Comparison of ENCODE assay signal across 19 cellular contexts in the genomic region with DNA sequence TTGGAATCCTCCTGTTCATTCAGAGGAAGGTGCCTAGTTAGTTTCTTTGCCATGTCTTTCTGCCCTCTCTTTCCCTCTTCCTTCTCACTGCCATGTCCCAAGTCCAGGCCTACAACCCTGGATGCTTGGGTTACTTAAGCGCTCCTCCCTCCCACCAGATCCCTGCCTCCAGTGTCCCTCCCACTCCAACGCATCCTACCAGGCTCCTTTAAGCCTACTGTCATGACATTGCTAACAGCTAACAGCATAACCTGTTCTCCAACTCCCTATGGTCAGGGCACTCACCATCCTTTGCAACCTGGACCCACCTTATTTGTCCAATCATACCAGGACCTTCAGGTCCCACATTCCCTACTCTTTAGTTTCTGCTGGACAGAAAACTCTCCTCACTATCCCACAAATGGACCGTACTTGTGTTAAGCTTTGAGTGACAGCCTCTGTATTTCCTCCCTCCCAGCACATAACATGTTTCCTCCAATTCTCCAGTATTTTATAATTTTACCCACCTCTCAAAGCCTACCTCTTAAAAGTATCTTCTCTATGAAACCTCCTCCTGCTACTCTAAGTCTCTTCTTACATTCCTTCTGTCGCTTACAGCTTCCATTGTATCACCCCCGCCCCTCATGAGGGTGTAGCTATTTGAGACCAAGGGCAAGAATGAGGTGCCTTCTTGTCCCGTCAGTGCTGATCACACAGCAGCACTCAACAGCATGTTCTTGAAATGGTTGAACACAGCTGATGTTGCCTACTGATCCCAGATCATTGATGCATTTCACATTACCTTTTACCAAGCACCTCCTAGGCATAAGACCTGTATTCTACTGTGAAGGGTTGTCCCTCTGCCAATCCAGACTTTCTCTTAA. TPM values are rescaled to one million over a fixed set of nuclear protein-coding genes. Genes with fewer than 3 reads are reported as not detected.
DNase-seq lines count a peak whose midpoint lies in the region; ATAC-seq and TF ChIP-seq lines count a peak whose summit lies in the region.
"Had no signal": no experiment of that assay in that cellular context is flagged by ENCODE, and none has a peak within 500 bp of the region (broad histone marks: within the 10 kb centered on the region; RNA-seq: fewer than 3 reads in every experiment).

No MANE protein-coding gene starts in this region.

- TF ChIP-seq EP300 in esophagus muscularis mucosa (IDR thresholded peaks at IDR 0.05) = no peak

- no peak for ATAC-seq in GM19467 (IDR thresholded peaks at IDR 0.05; ENCODE audit: unreplicated experiment)
- no peak for ATAC-seq in Right ventricle myocardium superior (ENCODE audit: poor library complexity)

- H3K9me3 ChIP-seq in OCI-LY7 (ENCODE audit: low read length) (no peaks in the 10 kb centered on the region), esophagus muscularis mucosa (no peaks in the 10 kb centered on the region), skeletal muscle tissue (ENCODE audit: control insufficient read depth in 3 of 3, low read length in 3 of 3) (no peaks in the 10 kb centered on the region)
- H3K9me3 ChIP-seq: neutrophil, upper lobe of left lung had no signal

- no peaks in the 10 kb centered on the region for H3K9me2 ChIP-seq in OCI-LY7 (ENCODE audit: insufficient read depth, low read length)

- no peaks in the 10 kb centered on the region for H3K27me3 ChIP-seq in esophagus muscularis mucosa
- H3K27me3 ChIP-seq in skeletal muscle tissue (ENCODE audit: control insufficient read depth in 3 of 3, insufficient read depth in 3 of 3, low read length in 3 of 3) = no peaks in the 10 kb centered on the region
- H3K27me3 ChIP-seq: neutrophil, upper lobe of left lung had no signal

- H2AFZ ChIP-seq in OCI-LY7 (ENCODE audit: low read length) = no peak overlapping the region

- DNase-seq in OCI-LY7 (ENCODE audit: low spot score) (no peak), esophagus muscularis mucosa (ENCODE audit: extremely low spot score) (peak; percentile 37), medulla oblongata (ENCODE audit: extremely low spot score) (no peak), Right ventricle myocardium superior (no peak)
- no peak for DNase-seq in activated naive CD4-positive, alpha-beta T cell (lab: John Stamatoyannopoulos, UW)
- DNase-seq: activated CD4-positive, CD25-positive, alpha-beta regulatory T cell; activated CD8-positive, alpha-beta memory T cell treated with anti-CD3 and anti-CD28 coated beads, Interleukin-2, amount 50 U/mL, for 48 hours; activated naive CD8-positive, alpha-beta T cell treated with anti-CD3 and anti-CD28 coated beads, Interleukin-2, amount 10 ng/mL, durations not matched to agents 7 days and 5 days; DMS79; hippocampal formation; NCI-H1417; NCI-H226; stimulated activated CD4-positive, alpha-beta T cell treated with anti-CD3 and anti-CD28 coated beads, Interleukin-12 subunit alpha, Interleukin-12 subunit beta, amount 100 ng/mL, for 4 hours; upper lobe of left lung had no signal

- TF ChIP-seq CTCF in OCI-LY7 (conservative IDR thresholded peaks at IDR 0.05; ENCODE audit: low read length) (no peak), esophagus muscularis mucosa (IDR thresholded peaks at IDR 0.05) (no peak)

- H3K4me3 ChIP-seq in GM08714 (ENCODE audit: low read length) (peak overlapping the region; percentile 100), OCI-LY7 (ENCODE audit: low read depth, low read length, poor library complexity, severe bottlenecking) (peak overlapping the region; percentile 90), esophagus muscularis mucosa (peak overlapping the region in 1 of 4 donors; percentile 9), skeletal muscle tissue (ENCODE audit: low read length in 3 of 3) (peak overlapping the region in 2 of 3 donors; percentile 21 to 34)

- H3K4me2 ChIP-seq in OCI-LY7 (ENCODE audit: low read length) = peak overlapping the region; percentile 93

- CTCF ChIA-PET in OCI-LY7 (lab: Charles Lee; ENCODE audit: unreplicated experiment) = interaction anchor here (0.9 to 1.3 kb wide), 4 partner anchors 9 to 48 kb away, joined by 4 to 8 read pairs (median 4); no protein-coding TSS in a partner anchor

- H3K27ac ChIP-seq in OCI-LY7 (ENCODE audit: low read depth, low read length, poor library complexity, severe bottlenecking) (peak overlapping the region; percentile 100), esophagus muscularis mucosa (replicated peaks in 1 of 4) (no peak overlapping the region), skeletal muscle tissue (ENCODE audit: low read depth, low read length) (no peak overlapping the region)
- H3K27ac ChIP-seq: neutrophil had no signal

- peaks cover 60% of the 10 kb centered on the region for H3K36me3 ChIP-seq in OCI-LY7 (ENCODE audit: insufficient read depth, low read length)
- no peaks in the 10 kb centered on the region for H3K36me3 ChIP-seq in esophagus muscularis mucosa
- no peaks in the 10 kb centered on the region for H3K36me3 ChIP-seq in skeletal muscle tissue (ENCODE audit: control insufficient read depth in 3 of 3, insufficient read depth in 3 of 3, low read length in 3 of 3)
- H3K36me3 ChIP-seq: neutrophil, upper lobe of left lung had no signal

- no peak for TF ChIP-seq POLR2A in esophagus muscularis mucosa (IDR thresholded peaks at IDR 0.05; ENCODE audit: low read depth)

- peaks cover 58% of the 10 kb centered on the region for H3K4me1 ChIP-seq in OCI-LY7 (ENCODE audit: insufficient read depth, low read length, poor library complexity, severe bottlenecking)
- peaks cover 0 to 24% (median 18%) of the 10 kb centered on the region in 4 donors for H3K4me1 ChIP-seq in esophagus muscularis mucosa
- H3K4me1 ChIP-seq in skeletal muscle tissue (ENCODE audit: control insufficient read depth in 3 of 3, insufficient read depth in 3 of 3, low read length in 3 of 3) = peaks cover 4 to 16% (median 7%) of the 10 kb centered on the region in 3 donors

- peaks cover 39% of the 10 kb centered on the region for H4K20me1 ChIP-seq in OCI-LY7 (ENCODE audit: insufficient read depth, low read length)

- intact Hi-C loops in OCI-LY7 (cut with micrococcal nuclease; ENCODE audit: unreplicated experiment) = loop anchor here (5.0 to 10.0 kb wide), 3 partner anchors 405 to 563 kb away; a partner anchor contains a TSS
- intact Hi-C loops in esophagus muscularis mucosa (cut with DNase I) = no loop called here
- intact Hi-C loops in Right ventricle myocardium superior (cut with DNase I) = no loop called here

- no peak overlapping the region for H3K9ac ChIP-seq in skeletal muscle tissue (ENCODE audit: low read depth in 1 of 3, low read length in 3 of 3)

- H3K79me2 ChIP-seq in OCI-LY7 (ENCODE audit: insufficient read depth, low read depth, low read length) = peaks cover 79% of the 10 kb centered on the region

- 95% methylated on average over 6 of the region's 6 CpGs for WGBS in esophagus muscularis mucosa

- POLR2A ChIA-PET in OCI-LY7 (lab: Charles Lee) = interaction anchor here (0.5 to 9.8 kb wide), 14 partner anchors 9 to 99 kb away, joined by 3 to 176 read pairs (median 8); no protein-coding TSS in a partner anchor

- no TSS peak for BruUV-seq in OCI-LY7 (replicated peaks; lab: Mats Ljungman, UMichigan)

RNA-seq across cellular contexts. Expression of a gene that starts 1.7 kb away (rescaled TPM):
- total RNA-seq in OCI-LY7 (2014; rRNA removed; shearing (Covaris generic)) = 78.0 and 113 TPM in 2 replicates
- total RNA-seq in OCI-LY7 (2022) (182 and 201 TPM in 2 replicates), esophagus muscularis mucosa (1 to 10 TPM in 2 of 4 donors, under 1 TPM in 2; 0.86 to 5.0 (median 1.1) TPM), skeletal muscle tissue (1.6 TPM), Right ventricle myocardium superior (0.73 TPM)

RNA-seq across cellular contexts. Expression of a gene that starts 34.6 kb away (rescaled TPM):
- total RNA-seq in OCI-LY7 (2014; rRNA removed; shearing (Covaris generic)) = 0.16 TPM in 1 of 2 replicates, not detected in the other
- total RNA-seq in OCI-LY7 (2022) (0.18 and 0.32 TPM in 2 replicates), esophagus muscularis mucosa (not detected), skeletal muscle tissue (not detected), Right ventricle myocardium superior (not detected)
- total RNA-seq: activated naive CD8-positive, alpha-beta T cell treated with anti-CD3 and anti-CD28 coated beads, Interleukin-2, amount 10 ng/mL, durations not matched to agents 7 days and 5 days; fibroblast of lung; upper lobe of left lung had no signal

Comparison
In these comparisons a context has a peak if more than half of its experiments do, and no peak if none do; other contexts are left out.
1. RNA of a gene that starts 1.7 kb away (total RNA-seq): 78.0 to 201 TPM in OCI-LY7; 1.6 TPM in skeletal muscle tissue (single experiment), 0.86 to 5.0 TPM in esophagus muscularis mucosa and 0.73 TPM in Right ventricle myocardium superior (single experiment); every median in the first group is over 10 times any median in the second.